Comparison of ENCODE assay signal across 30 cellular contexts in genomic region chr12:131759176-131759575, GRCh38.
"Had no signal": no experiment of that assay in that cellular context is flagged by ENCODE, and none has a peak within 500 bp of the region (broad histone marks: within the 10 kb centered on the region; RNA-seq: fewer than 3 reads in every experiment).

No MANE protein-coding gene starts in this region.

- ATAC-seq: activated CD8-positive, alpha-beta T cell treated with anti-CD3 and anti-CD28 coated beads, Interleukin-2, amount 10 ng/mL, durations not matched to agents 7 days and 5 days; foreskin keratinocyte; natural killer cell treated with Interleukin-12 subunit alpha and Interleukin-12 subunit beta and Interleukin-15 and Interleukin-18, amount 100 ng/mL, for 72 hours; sciatic nerve; stimulated activated memory B cell treated with anti-CD40 and anti-IgM and Interleukin-4, amounts not matched to agents 10 μg/mL and 1 μg/mL and 100 μg/mL, for 72 hours; T-cell had no signal

- H3K9me3 Mint-ChIP-seq: activated CD4-positive, alpha-beta T cell treated with anti-CD3 and anti-CD28 coated beads, Interleukin-2, amount 10 ng/mL, durations not matched to agents 7 days and 5 days; activated naive CD8-positive, alpha-beta T cell treated with anti-CD3 and anti-CD28 coated beads for 36 hours; activated T-cell treated with anti-CD3 and anti-CD28 coated beads, Interleukin-2, amount 50 U/mL, for 24 hours; activated T-helper 2 cell treated with anti-CD3 and anti-CD28 coated beads, Interferon-gamma antibody, Interleukin-2, Interleukin-4, amounts not matched to agents 10 μg/mL and 5 μg/mL and 100 μg/mL, durations not matched to agents 14 hours and 24 hours and 36 hours; dendritic cell treated with granulocyte-macrophage colony-stimulating factor and Interleukin-4, amounts not matched to agents 40 ng/mL and 50 ng/mL, for 4 days; memory B cell; natural killer cell treated with Interleukin-12 subunit alpha and Interleukin-12 subunit beta and Interleukin-15 and Interleukin-18, amount 100 ng/mL, for 72 hours; stimulated activated memory B cell treated with anti-CD40 and anti-IgM and Interleukin-4, amounts not matched to agents 10 μg/mL and 1 μg/mL and 100 μg/mL, for 72 hours; T-cell; T-helper 2 cell treated with Interferon-gamma antibody and Interleukin-4, amounts not matched to agents 5 μg/mL and 100 μg/mL, for 36 hours had no signal

- H3K4me1 ChIP-seq: foreskin keratinocyte, parathyroid adenoma, stomach, suprapubic skin, tibial nerve, uterus had no signal

- H3K27ac ChIP-seq: foreskin keratinocyte, neutrophil, parathyroid adenoma, stomach, suprapubic skin, uterus, WERI-Rb-1 had no signal

- H3K9ac ChIP-seq: parathyroid adenoma had no signal

- H2AFZ ChIP-seq: parathyroid adenoma had no signal

- H3K27ac Mint-ChIP-seq: activated CD4-positive, alpha-beta T cell treated with anti-CD3 and anti-CD28 coated beads, Interleukin-2, amount 10 ng/mL, durations not matched to agents 7 days and 5 days; activated CD8-positive, alpha-beta T cell treated with anti-CD3 and anti-CD28 coated beads, Interleukin-2, amount 10 ng/mL, durations not matched to agents 7 days and 5 days; activated naive CD8-positive, alpha-beta T cell treated with anti-CD3 and anti-CD28 coated beads for 36 hours; activated T-cell treated with anti-CD3 and anti-CD28 coated beads, Interleukin-2, amount 50 U/mL, for 24 hours; activated T-helper 2 cell treated with anti-CD3 and anti-CD28 coated beads, Interferon-gamma antibody, Interleukin-2, Interleukin-4, amounts not matched to agents 10 μg/mL and 5 μg/mL and 100 μg/mL, durations not matched to agents 14 hours and 24 hours and 36 hours; dendritic cell treated with granulocyte-macrophage colony-stimulating factor and Interleukin-4, amounts not matched to agents 40 ng/mL and 50 ng/mL, for 4 days; memory B cell; natural killer cell treated with Interleukin-12 subunit alpha and Interleukin-12 subunit beta and Interleukin-15 and Interleukin-18, amount 100 ng/mL, for 72 hours; stimulated activated memory B cell treated with anti-CD40 and anti-IgM and Interleukin-4, amounts not matched to agents 10 μg/mL and 1 μg/mL and 100 μg/mL, for 72 hours; T-cell; T-helper 2 cell treated with Interferon-gamma antibody and Interleukin-4, amounts not matched to agents 5 μg/mL and 100 μg/mL, for 36 hours had no signal

- FAIRE-seq: endometrium, TTC549 had no signal

- H3K4me3 ChIP-seq: smooth muscle cell, stomach, suprapubic skin, tibial nerve, uterus had no signal

- H3K27me3 ChIP-seq: foreskin keratinocyte, neutrophil, stomach, suprapubic skin, tibial nerve, uterus had no signal

- H3K4me1 Mint-ChIP-seq: brain had no signal

- H3K4me3 Mint-ChIP-seq: activated CD4-positive, alpha-beta T cell treated with anti-CD3 and anti-CD28 coated beads, Interleukin-2, amount 10 ng/mL, durations not matched to agents 7 days and 5 days; activated CD8-positive, alpha-beta T cell treated with anti-CD3 and anti-CD28 coated beads, Interleukin-2, amount 10 ng/mL, durations not matched to agents 7 days and 5 days; activated naive CD8-positive, alpha-beta T cell treated with anti-CD3 and anti-CD28 coated beads for 36 hours; activated T-cell treated with anti-CD3 and anti-CD28 coated beads, Interleukin-2, amount 50 U/mL, for 24 hours; brain; dendritic cell treated with granulocyte-macrophage colony-stimulating factor and Interleukin-4, amounts not matched to agents 40 ng/mL and 50 ng/mL, for 4 days; memory B cell; natural killer cell treated with Interleukin-12 subunit alpha and Interleukin-12 subunit beta and Interleukin-15 and Interleukin-18, amount 100 ng/mL, for 72 hours; stimulated activated memory B cell treated with anti-CD40 and anti-IgM and Interleukin-4, amounts not matched to agents 10 μg/mL and 1 μg/mL and 100 μg/mL, for 72 hours; T-cell; T-helper 2 cell treated with Interferon-gamma antibody and Interleukin-4, amounts not matched to agents 5 μg/mL and 100 μg/mL, for 36 hours had no signal

- H3K36me3 ChIP-seq: uterus had no signal

- H3K27me3 Mint-ChIP-seq: activated CD4-positive, alpha-beta T cell treated with anti-CD3 and anti-CD28 coated beads, Interleukin-2, amount 10 ng/mL, durations not matched to agents 7 days and 5 days; activated naive CD8-positive, alpha-beta T cell treated with anti-CD3 and anti-CD28 coated beads for 36 hours; activated T-cell treated with anti-CD3 and anti-CD28 coated beads, Interleukin-2, amount 50 U/mL, for 24 hours; brain; dendritic cell treated with granulocyte-macrophage colony-stimulating factor and Interleukin-4, amounts not matched to agents 40 ng/mL and 50 ng/mL, for 4 days; memory B cell; natural killer cell treated with Interleukin-12 subunit alpha and Interleukin-12 subunit beta and Interleukin-15 and Interleukin-18, amount 100 ng/mL, for 72 hours; stimulated activated memory B cell treated with anti-CD40 and anti-IgM and Interleukin-4, amounts not matched to agents 10 μg/mL and 1 μg/mL and 100 μg/mL, for 72 hours; T-cell had no signal

- DNase-seq: activated CD4-positive, alpha-beta T cell treated with anti-CD3 and anti-CD28 coated beads, Interleukin-2, amount 10 ng/mL, durations not matched to agents 7 days and 5 days; activated CD4-positive, CD25-positive, alpha-beta regulatory T cell treated with anti-CD3 and anti-CD28 coated beads, Interleukin-2, amount 50 U/mL, for 72 hours; activated CD8-positive, alpha-beta T cell treated with anti-CD3 and anti-CD28 coated beads, Interleukin-2, amount 10 ng/mL, durations not matched to agents 7 days and 5 days; activated naive CD4-positive, alpha-beta T cell treated with Interleukin-2 at 50 U/mL for 16 hours; activated naive CD8-positive, alpha-beta T cell treated with anti-CD3 and anti-CD28 coated beads for 36 hours; activated T-cell treated with anti-CD3 and anti-CD28 coated beads, Interleukin-2, amount 50 U/mL, for 24 hours; effector CD4-positive, alpha-beta T cell; erythroblast; foreskin keratinocyte; left ventricle myocardium superior; stimulated activated CD4-positive, alpha-beta T cell treated with anti-CD3 and anti-CD28 coated beads, Interleukin-15, amount 100 ng/mL, for 24 hours; stomach; T-cell; uterus; WERI-Rb-1 had no signal

- H3K9me3 ChIP-seq: neutrophil, stomach, suprapubic skin, tibial nerve, uterus had no signal

- H3K4me2 ChIP-seq: smooth muscle cell had no signal
